ENCODE assay signal across 9 cellular contexts in the genomic region with DNA sequence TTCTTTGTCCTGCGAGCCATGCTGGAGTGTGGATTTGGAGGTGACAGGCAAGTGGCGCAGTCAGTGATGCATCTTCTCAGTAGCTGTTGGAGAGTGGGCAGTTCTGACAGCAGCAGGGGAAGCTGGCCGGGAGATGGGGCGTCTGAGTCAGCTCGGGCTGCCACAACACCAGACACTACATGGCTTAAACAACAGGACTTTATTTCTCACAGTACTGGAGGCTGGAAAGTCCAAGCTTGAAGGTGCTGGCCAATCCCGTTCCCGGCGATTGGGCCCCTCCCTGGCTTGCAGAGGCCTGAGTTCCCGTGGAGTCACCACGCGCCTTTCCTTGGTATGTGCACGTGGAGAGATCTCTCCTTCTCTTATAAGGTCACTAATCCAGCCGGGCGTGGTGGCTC. TPM values are rescaled to one million over a fixed set of nuclear protein-coding genes. Genes with fewer than 3 reads are reported as not detected.
DNase-seq lines count a peak whose midpoint lies in the region; ATAC-seq and TF ChIP-seq lines count a peak whose summit lies in the region.
"Had no signal": no experiment of that assay in that cellular context is flagged by ENCODE, and none has a peak within 500 bp of the region (broad histone marks: within the 10 kb centered on the region; RNA-seq: fewer than 3 reads in every experiment).

No MANE protein-coding gene starts in this region.

- H3K4me3 Mint-ChIP-seq in chondrocyte (ENCODE audit: unreplicated experiment): no peak overlapping the region

- TF ChIP-seq CTCF in NB4 (IDR thresholded peaks at IDR 0.05; ENCODE audit: low read depth, low read length) (peak; percentile 15), chondrocyte (IDR thresholded peaks at IDR 0.05) (no peak)

- peaks cover 22% of the 10 kb centered on the region for H3K4me1 Mint-ChIP-seq in chondrocyte (ENCODE audit: low read depth)

- H3K27me3 Mint-ChIP-seq in chondrocyte (ENCODE audit: low read depth): no peaks in the 10 kb centered on the region

- TF ChIP-seq POLR2A in NB4 (IDR thresholded peaks at IDR 0.05; ENCODE audit: extremely low read depth, insufficient read length): no peak

- peak; percentile 31 for DNase-seq in GM03348 (ENCODE audit: low spot score)
- peak; percentile 78 for DNase-seq in NB4 (ENCODE audit: low read depth)
- DNase-seq in chondrocyte (ENCODE audit: low spot score): peak; percentile 63
- DNase-seq in posterior vena cava (ENCODE audit: low spot score): peak; percentile 73
- no peak for DNase-seq in DMS79 (lab: John Stamatoyannopoulos, UW)
- no peak for DNase-seq in GF-D8 (lab: John Stamatoyannopoulos, UW)
- no peak for DNase-seq in left lobe of liver (ENCODE audit: low spot score)
- DNase-seq: erythroblast had no signal

- ATAC-seq in left lobe of liver (no peak), GM19328 (IDR thresholded peaks at IDR 0.05; ENCODE audit: unreplicated experiment) (no peak)

- H3K4me3 ChIP-seq in NB4 (ENCODE audit: low read depth, low read length): no peak overlapping the region

- no peaks in the 10 kb centered on the region for H3K36me3 Mint-ChIP-seq in chondrocyte (ENCODE audit: low read depth)

- H3K27ac Mint-ChIP-seq in chondrocyte (ENCODE audit: unreplicated experiment): peak overlapping the region; percentile 89

- H3K9me3 Mint-ChIP-seq in chondrocyte (ENCODE audit: low read depth): no peaks in the 10 kb centered on the region

- intact Hi-C loops in posterior vena cava (cut with DNase I): loop anchor here (10.0 kb wide), 2 partner anchors 153 to 193 kb away; a partner anchor contains a TSS

RNA-seq across cellular contexts. Expression of a gene that starts 16.6 kb away (rescaled TPM):
- total RNA-seq in chondrocyte: 10.6 to 16.6 TPM (median 11.6 TPM) in 3 replicates
- 10 to 100 TPM; 60.5 to 64.5 TPM for total RNA-seq in posterior vena cava
- 60.7 TPM for total RNA-seq in left lobe of liver

Comparison
In these comparisons a context has a peak if more than half of its experiments do, and no peak if none do; other contexts are left out.
1. DNase-seq: peak in GM03348 (single experiment), NB4 (single experiment), chondrocyte (single experiment) and posterior vena cava (single experiment); none in DMS79 (single experiment), GF-D8 (single experiment) and left lobe of liver (single experiment).